Comparison of ENCODE assay signal across 21 cellular contexts in genomic region chr12:108670066-108670631, GRCh38. TPM values are rescaled to one million over a fixed set of nuclear protein-coding genes. Genes with fewer than 3 reads are reported as not detected.
DNase-seq lines count a peak whose midpoint lies in the region; ATAC-seq and TF ChIP-seq lines count a peak whose summit lies in the region.
"Had no signal": no experiment of that assay in that cellular context is flagged by ENCODE, and none has a peak within 500 bp of the region (broad histone marks: within the 10 kb centered on the region; RNA-seq: fewer than 3 reads in every experiment).

No MANE protein-coding gene starts in this region.

- H2BK120ac ChIP-seq in mesenchymal stem cell (ENCODE audit: low read depth, low read length): peak overlapping the region; percentile 55

- peaks cover 3% of the 10 kb centered on the region for H3K36me3 Mint-ChIP-seq in activated naive CD8-positive, alpha-beta T cell treated with anti-CD3 and anti-CD28 coated beads, Interleukin-2, amount 50 U/mL, for 24 hours (ENCODE audit: low read depth)
- peaks cover 4% of the 10 kb centered on the region for H3K36me3 Mint-ChIP-seq in activated naive CD8-positive, alpha-beta T cell treated with anti-CD3 and anti-CD28 coated beads for 36 hours
- H3K36me3 Mint-ChIP-seq: activated naive CD4-positive, alpha-beta T cell treated with anti-CD3 and anti-CD28 coated beads, Interleukin-2, amount 10 ng/mL, durations not matched to agents 7 days and 5 days had no signal

- in situ Hi-C loops in transverse colon (cut with MboI; ENCODE audit: low pct_ligation_motif_present in 1 of 4, low pct_unique_long_range_greater_than_20kb in 1 of 4, low sequenced_read_pairs in 3 of 4): loop anchor here in 1 of 4 donors (25.0 kb wide), 2 partner anchors 292 to 417 kb away; partner anchors contain the start of genes ALKBH2 and UNG

- TF ChIP-seq EP300 in transverse colon (IDR thresholded peaks at IDR 0.05; ENCODE audit: low read depth): no peak

- no peak overlapping the region for H4K91ac ChIP-seq in mesenchymal stem cell (ENCODE audit: low read length)

- peak overlapping the region; percentile 2 for H4K8ac ChIP-seq in mesenchymal stem cell (ENCODE audit: low read length)

- H3K18ac ChIP-seq in mesenchymal stem cell (ENCODE audit: low read depth in 1 of 2, low read length in 2 of 2): no peak overlapping the region

- peaks cover 43% of the 10 kb centered on the region for H3K4me1 ChIP-seq in adipocyte (ENCODE audit: control insufficient read depth, insufficient read depth, low read length)
- peaks cover 16% of the 10 kb centered on the region for H3K4me1 ChIP-seq in mesenchymal stem cell (ENCODE audit: control insufficient read depth, insufficient read depth, low read depth, low read length)
- peaks cover 19 to 38% (median 35%) of the 10 kb centered on the region in 4 donors for H3K4me1 ChIP-seq in transverse colon
- peaks cover 22 to 46% of the 10 kb centered on the region in 2 donors for H3K4me1 ChIP-seq in left lung

- no peak overlapping the region for H3K14ac ChIP-seq in mesenchymal stem cell (ENCODE audit: low read length in 2 of 2)

- H3K9me3 ChIP-seq in adipocyte (ENCODE audit: control insufficient read depth, low read length) (no peaks in the 10 kb centered on the region), mesenchymal stem cell (ENCODE audit: control insufficient read depth, low read length) (no peaks in the 10 kb centered on the region), transverse colon (no peaks in the 10 kb centered on the region), left lung (no peaks in the 10 kb centered on the region)
- H3K9me3 ChIP-seq: upper lobe of left lung had no signal

- H3K36me3 ChIP-seq in adipocyte (ENCODE audit: control insufficient read depth, insufficient read depth, low read length, severe bottlenecking) (peaks cover 35% of the 10 kb centered on the region), mesenchymal stem cell (ENCODE audit: control insufficient read depth in 1 of 2, insufficient read depth in 2 of 2, low read depth in 1 of 2, low read length in 2 of 2) (peaks cover 13 to 29% of the 10 kb centered on the region in 2 experiments), transverse colon (no peaks in the 10 kb centered on the region), left lung (peaks cover 0 to 15% of the 10 kb centered on the region in 2 donors)

- peaks cover 2% of the 10 kb centered on the region for H3K79me1 ChIP-seq in mesenchymal stem cell (replicated peaks; ENCODE audit: low read length, poor library complexity, severe bottlenecking)

- no peak for ATAC-seq in activated naive CD8-positive, alpha-beta T cell treated with anti-CD3 and anti-CD28 coated beads, Interleukin-2, amount 50 U/mL, for 24 hours
- ATAC-seq in GM18519 (IDR thresholded peaks at IDR 0.05; ENCODE audit: low FRiP score, unreplicated experiment): no peak
- no peak for ATAC-seq in left lung
- ATAC-seq in stimulated activated naive CD8-positive, alpha-beta T cell treated with anti-CD3 and anti-CD28 coated beads, Interleukin-15, Interleukin-2, amounts not matched to agents 100 U/mL and 50 U/mL, for 24 hours: no peak

- H3K27me3 ChIP-seq in adipocyte (replicated peaks; ENCODE audit: control insufficient read depth, insufficient read depth, low read length) (no peaks in the 10 kb centered on the region), mesenchymal stem cell (ENCODE audit: control insufficient read depth in 1 of 2, insufficient read depth in 1 of 2, low read length in 2 of 2) (no peaks in the 10 kb centered on the region), transverse colon (no peaks in the 10 kb centered on the region), left lung (no peaks in the 10 kb centered on the region)
- H3K27me3 ChIP-seq: upper lobe of left lung had no signal

- no peaks in the 10 kb centered on the region for H3K27me3 Mint-ChIP-seq in activated naive CD8-positive, alpha-beta T cell treated with anti-CD3 and anti-CD28 coated beads, Interleukin-2, amount 50 U/mL, for 24 hours
- H3K27me3 Mint-ChIP-seq in activated naive CD8-positive, alpha-beta T cell treated with anti-CD3 and anti-CD28 coated beads for 36 hours: no peaks in the 10 kb centered on the region
- H3K27me3 Mint-ChIP-seq: activated naive CD4-positive, alpha-beta T cell treated with anti-CD3 and anti-CD28 coated beads, Interleukin-2, amount 10 ng/mL, durations not matched to agents 7 days and 5 days; CD4-positive, CD25-positive, alpha-beta regulatory T cell had no signal

- peak overlapping the region; percentile 26 for H3K27ac Mint-ChIP-seq in activated naive CD8-positive, alpha-beta T cell treated with anti-CD3 and anti-CD28 coated beads, Interleukin-2, amount 50 U/mL, for 24 hours
- no peak overlapping the region for H3K27ac Mint-ChIP-seq in activated naive CD8-positive, alpha-beta T cell treated with anti-CD3 and anti-CD28 coated beads for 36 hours
- H3K27ac Mint-ChIP-seq: activated naive CD4-positive, alpha-beta T cell treated with anti-CD3 and anti-CD28 coated beads, Interleukin-2, amount 10 ng/mL, durations not matched to agents 7 days and 5 days; CD4-positive, CD25-positive, alpha-beta regulatory T cell had no signal

- H3K4ac ChIP-seq in mesenchymal stem cell (ENCODE audit: low read depth in 1 of 2, low read length in 2 of 2): peak overlapping the region in 1 of 2 experiments; percentile 43

- H2AFZ ChIP-seq in mesenchymal stem cell (ENCODE audit: low read depth, low read length): no peak overlapping the region

- no peak overlapping the region for H2BK15ac ChIP-seq in mesenchymal stem cell (ENCODE audit: low read depth, poor library complexity, severe bottlenecking)

- no peak for TF ChIP-seq POLR2A in transverse colon (IDR thresholded peaks at IDR 0.05)

- DNase-seq in activated naive CD8-positive, alpha-beta T cell treated with anti-CD3 and anti-CD28 coated beads, Interleukin-2, amount 50 U/mL, for 24 hours: no peak
- no peak for DNase-seq in activated naive CD8-positive, alpha-beta T cell treated with anti-CD3 and anti-CD28 coated beads for 36 hours
- DNase-seq in adipocyte (ENCODE audit: low read depth) (no peak), mesenchymal stem cell (no peak), transverse colon (no peak), left lung (no peak)
- DNase-seq in stimulated activated naive CD8-positive, alpha-beta T cell treated with anti-CD3 and anti-CD28 coated beads, Interleukin-15, Interleukin-2, amounts not matched to agents 100 U/mL and 50 U/mL, for 24 hours: no peak
- DNase-seq: activated CD4-positive, alpha-beta T cell treated with anti-CD3 and anti-CD28 coated beads for 4 hours; activated naive CD4-positive, alpha-beta T cell treated with anti-CD3 and anti-CD28 coated beads, Interleukin-2, amount 10 ng/mL, durations not matched to agents 7 days and 5 days; CD4-positive, CD25-positive, alpha-beta regulatory T cell; DND-41; effector CD4-positive, alpha-beta T cell; hippocampal formation; kidney glomerular epithelial cell; NCI-H146; nucleus accumbens; SHP77 treated with DMSO at 0.1 percent for 48 hours; upper lobe of left lung had no signal

- 88% methylated on average over 6 of the region's 7 CpGs for WGBS in mesenchymal stem cell
- WGBS in transverse colon (ENCODE audit: low coverage in 1 of 2), 2 donors: 83 to 85% methylated on average over 7 of the region's 7 CpGs

- H3K4me3 ChIP-seq in adipocyte (ENCODE audit: low read length): no peak overlapping the region
- no peak overlapping the region for H3K4me3 ChIP-seq in mesenchymal stem cell (ENCODE audit: insufficient read depth in 1 of 2, low read depth in 1 of 2, low read length in 2 of 2)
- H3K4me3 ChIP-seq in transverse colon: no peak overlapping the region
- H3K4me3 ChIP-seq in left lung: no peak overlapping the region
- H3K4me3 ChIP-seq: smooth muscle cell, upper lobe of left lung had no signal

- H3K4me1 Mint-ChIP-seq in activated naive CD8-positive, alpha-beta T cell treated with anti-CD3 and anti-CD28 coated beads, Interleukin-2, amount 50 U/mL, for 24 hours: peaks cover 6% of the 10 kb centered on the region
- peaks cover 2% of the 10 kb centered on the region for H3K4me1 Mint-ChIP-seq in activated naive CD8-positive, alpha-beta T cell treated with anti-CD3 and anti-CD28 coated beads for 36 hours
- H3K4me1 Mint-ChIP-seq: activated naive CD4-positive, alpha-beta T cell treated with anti-CD3 and anti-CD28 coated beads, Interleukin-2, amount 10 ng/mL, durations not matched to agents 7 days and 5 days had no signal

- no peaks in the 10 kb centered on the region for H3K9me3 Mint-ChIP-seq in activated naive CD8-positive, alpha-beta T cell treated with anti-CD3 and anti-CD28 coated beads, Interleukin-2, amount 50 U/mL, for 24 hours
- no peaks in the 10 kb centered on the region for H3K9me3 Mint-ChIP-seq in activated naive CD8-positive, alpha-beta T cell treated with anti-CD3 and anti-CD28 coated beads for 36 hours
- H3K9me3 Mint-ChIP-seq: activated naive CD4-positive, alpha-beta T cell treated with anti-CD3 and anti-CD28 coated beads, Interleukin-2, amount 10 ng/mL, durations not matched to agents 7 days and 5 days; CD4-positive, CD25-positive, alpha-beta regulatory T cell had no signal

- no peak overlapping the region for H3K4me3 Mint-ChIP-seq in activated naive CD8-positive, alpha-beta T cell treated with anti-CD3 and anti-CD28 coated beads, Interleukin-2, amount 50 U/mL, for 24 hours
- no peak overlapping the region for H3K4me3 Mint-ChIP-seq in activated naive CD8-positive, alpha-beta T cell treated with anti-CD3 and anti-CD28 coated beads for 36 hours
- H3K4me3 Mint-ChIP-seq: activated naive CD4-positive, alpha-beta T cell treated with anti-CD3 and anti-CD28 coated beads, Interleukin-2, amount 10 ng/mL, durations not matched to agents 7 days and 5 days; CD4-positive, CD25-positive, alpha-beta regulatory T cell had no signal

- peak overlapping the region; percentile 4 for H3K9ac ChIP-seq in adipocyte (ENCODE audit: low read length)
- H3K9ac ChIP-seq in mesenchymal stem cell (ENCODE audit: low read length): peak overlapping the region; percentile 32

- no peak overlapping the region for H2BK5ac ChIP-seq in mesenchymal stem cell (ENCODE audit: low read depth, low read length, poor library complexity, severe bottlenecking)

- intact Hi-C loops in transverse colon (cut with DNase I; ENCODE audit: low total_unique reads) (no loop called here), left lung (cut with DNase I) (no loop called here)

- H3K27ac ChIP-seq in mesenchymal stem cell (ENCODE audit: low read length, poor library complexity, severe bottlenecking) (no peak overlapping the region), transverse colon (peak overlapping the region; percentile 0 to 93 (median 22)), left lung (no peak overlapping the region)

- H3K23ac ChIP-seq in mesenchymal stem cell (ENCODE audit: low read length in 2 of 2): no peak overlapping the region

- no peak for TF ChIP-seq CTCF in transverse colon (IDR thresholded peaks at IDR 0.05)
- TF ChIP-seq CTCF in left lung (IDR thresholded peaks at IDR 0.05): no peak

- peak overlapping the region; percentile 88 for H2AK5ac ChIP-seq in mesenchymal stem cell (ENCODE audit: low read length, severe bottlenecking)

- no peak overlapping the region for H2BK12ac ChIP-seq in mesenchymal stem cell (ENCODE audit: low read length in 2 of 2)

- peak overlapping the region; percentile 28 for H3K4me2 ChIP-seq in mesenchymal stem cell (ENCODE audit: low read length, poor library complexity, severe bottlenecking)
- H3K4me2 ChIP-seq: smooth muscle cell had no signal

RNA-seq across cellular contexts. Expression of gene SELPLG, which starts 36.5 kb away (rescaled TPM):
- total RNA-seq in activated naive CD8-positive, alpha-beta T cell treated with anti-CD3 and anti-CD28 coated beads for 36 hours: 10 to 100 TPM; 22.2 to 23.0 TPM
- 2.0 TPM for polyA plus RNA-seq in mesenchymal stem cell (2013, experiment 1 of 2)
- 2.2 TPM for polyA plus RNA-seq in mesenchymal stem cell (2013, experiment 2 of 2)
- total RNA-seq in transverse colon (1 to 10 TPM; 1.6 to 9.4 (median 3.6) TPM), left lung (10 to 100 TPM; 28.3 to 61.0 TPM)
- total RNA-seq: NCI-H460 had no signal

Comparison
In these comparisons a context has a peak if more than half of its experiments do, and no peak if none do; other contexts are left out.
1. H3K27ac ChIP-seq: peak in transverse colon (4 of 4); none in mesenchymal stem cell (single experiment) and left lung (0 of 2).